Comparison of ENCODE assay signal across 24 cellular contexts in the genomic region with DNA sequence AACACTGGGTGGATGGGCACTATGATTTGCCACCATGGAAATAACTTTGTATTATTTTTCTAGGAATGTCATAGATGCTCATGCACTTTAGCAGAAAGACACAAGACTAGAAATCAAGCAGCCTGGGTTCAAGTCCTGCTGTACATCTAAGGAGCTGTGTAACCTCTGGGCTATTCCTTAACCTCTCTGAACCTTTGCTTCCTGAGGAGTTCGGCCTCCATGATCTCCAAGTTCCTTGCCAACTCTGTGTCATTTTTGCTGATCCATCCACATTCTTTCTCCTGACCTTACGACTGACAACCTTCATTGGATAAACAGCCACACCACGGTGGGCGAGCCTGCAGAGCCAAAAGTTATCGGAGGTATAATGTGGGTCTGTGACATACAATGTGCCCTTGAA. TPM values are rescaled to one million over a fixed set of nuclear protein-coding genes. Genes with fewer than 3 reads are reported as not detected.
DNase-seq lines count a peak whose midpoint lies in the region; ATAC-seq and TF ChIP-seq lines count a peak whose summit lies in the region.
"Had no signal": no experiment of that assay in that cellular context is flagged by ENCODE, and none has a peak within 500 bp of the region (broad histone marks: within the 10 kb centered on the region; RNA-seq: fewer than 3 reads in every experiment).

No MANE protein-coding gene starts in this region.

- H3K4me1 Mint-ChIP-seq in activated CD8-positive, alpha-beta T cell treated with anti-CD3 and anti-CD28 coated beads, Interleukin-2, amount 10 ng/mL, durations not matched to agents 7 days and 5 days (ENCODE audit: low read depth) = peaks cover 16% of the 10 kb centered on the region
- H3K4me1 Mint-ChIP-seq in activated CD8-positive, alpha-beta T cell treated with anti-CD3 and anti-CD28 coated beads for 36 hours (ENCODE audit: low read depth) = peaks cover 24% of the 10 kb centered on the region
- H3K4me1 Mint-ChIP-seq in GM23338 (peaks cover 12% of the 10 kb centered on the region), activated B cell treated with CpG ODN at 0.5 μM for 24 hours (peaks cover 76% of the 10 kb centered on the region)

- peaks cover 3% of the 10 kb centered on the region; the same call in 1 of the 2 replicates for H3K79me2 ChIP-seq in GM23338 (replicated peaks; ENCODE audit: insufficient read depth)

- no peak overlapping the region for H3K4me3 ChIP-seq in GM23338
- H3K4me3 ChIP-seq in neutrophil (ENCODE audit: low read depth in 1 of 2, low read length in 1 of 2) = no peak overlapping the region
- no peak overlapping the region for H3K4me3 ChIP-seq in dorsolateral prefrontal cortex
- H3K4me3 ChIP-seq: GM23248, HAP-1 had no signal

- H3K9me3 ChIP-seq in neutrophil = no peaks in the 10 kb centered on the region
- H3K9me3 ChIP-seq: BE2C, HAP-1 had no signal

- H3F3A ChIP-seq in GM23338 (replicated peaks; ENCODE audit: low read depth) = no peaks in the 10 kb centered on the region

- H3K36me3 Mint-ChIP-seq in activated CD8-positive, alpha-beta T cell treated with anti-CD3 and anti-CD28 coated beads, Interleukin-2, amount 10 ng/mL, durations not matched to agents 7 days and 5 days (ENCODE audit: low read depth) = no peaks in the 10 kb centered on the region
- H3K36me3 Mint-ChIP-seq in activated CD8-positive, alpha-beta T cell treated with anti-CD3 and anti-CD28 coated beads for 36 hours (ENCODE audit: low read depth) = no peaks in the 10 kb centered on the region
- peaks cover 12% of the 10 kb centered on the region for H3K36me3 Mint-ChIP-seq in GM23338 (ENCODE audit: low read depth)
- no peaks in the 10 kb centered on the region for H3K36me3 Mint-ChIP-seq in activated B cell treated with CpG ODN at 0.5 μM for 24 hours (ENCODE audit: low read depth)

- CTCF ChIA-PET in activated CD8-positive, alpha-beta T cell treated with anti-CD3 and anti-CD28 coated beads, Interleukin-2, amount 10 ng/mL, durations not matched to agents 7 days and 5 days (lab: Charles Lee) = no interaction called here
- CTCF ChIA-PET in activated CD8-positive, alpha-beta T cell treated with anti-CD3 and anti-CD28 coated beads for 36 hours (lab: Charles Lee) = no interaction called here
- CTCF ChIA-PET in activated B cell treated with CpG ODN at 0.5 μM for 24 hours (lab: Charles Lee) = interaction anchor here (0.6 to 1.9 kb wide), 2 partner anchors 11 to 48 kb away, joined by 3 to 10 read pairs; no protein-coding TSS in a partner anchor

- H3K27ac Mint-ChIP-seq in activated CD8-positive, alpha-beta T cell treated with anti-CD3 and anti-CD28 coated beads, Interleukin-2, amount 10 ng/mL, durations not matched to agents 7 days and 5 days = no peak overlapping the region
- H3K27ac Mint-ChIP-seq in activated CD8-positive, alpha-beta T cell treated with anti-CD3 and anti-CD28 coated beads for 36 hours = no peak overlapping the region
- H3K27ac Mint-ChIP-seq in GM23338 (0 out of 2 replicates have a peak overlapping the region, but pooled peaks have one; percentile 33), activated B cell treated with CpG ODN at 0.5 μM for 24 hours (peak overlapping the region; percentile 88)

- peaks cover 3% of the 10 kb centered on the region; the same call in 1 of the 2 replicates for H4K20me1 ChIP-seq in GM23338 (replicated peaks; ENCODE audit: insufficient read depth)

- no peaks in the 10 kb centered on the region for H3K9me3 Mint-ChIP-seq in activated CD8-positive, alpha-beta T cell treated with anti-CD3 and anti-CD28 coated beads, Interleukin-2, amount 10 ng/mL, durations not matched to agents 7 days and 5 days (ENCODE audit: insufficient read depth)
- H3K9me3 Mint-ChIP-seq in activated CD8-positive, alpha-beta T cell treated with anti-CD3 and anti-CD28 coated beads for 36 hours = no peaks in the 10 kb centered on the region
- no peaks in the 10 kb centered on the region for H3K9me3 Mint-ChIP-seq in GM23338
- H3K9me3 Mint-ChIP-seq in activated B cell treated with CpG ODN at 0.5 μM for 24 hours = no peaks in the 10 kb centered on the region

- peaks cover under 1% of the 10 kb centered on the region; the same call in 1 of the 2 replicates for H3K4me1 ChIP-seq in GM23338 (ENCODE audit: insufficient read depth)
- H3K4me1 ChIP-seq in neutrophil (ENCODE audit: control insufficient read depth in 1 of 2, insufficient read depth in 1 of 2, low read depth in 1 of 2, low read length in 1 of 2) = peaks cover 92 to 93% of the 10 kb centered on the region in 2 experiments
- H3K4me1 ChIP-seq: BE2C, HAP-1 had no signal

- no peaks in the 10 kb centered on the region for H3K9me2 ChIP-seq in GM23338 (ENCODE audit: insufficient read depth)

- ATAC-seq in activated CD8-positive, alpha-beta T cell treated with anti-CD3 and anti-CD28 coated beads, Interleukin-2, amount 10 ng/mL, durations not matched to agents 7 days and 5 days = no peak
- no peak for ATAC-seq in activated CD8-positive, alpha-beta T cell treated with anti-CD3 and anti-CD28 coated beads for 36 hours
- ATAC-seq in GM23338 = no peak
- ATAC-seq in activated B cell treated with CpG ODN at 0.5 μM for 24 hours (ENCODE audit: low read depth) = no peak
- ATAC-seq: Panc1 had no signal

- intact Hi-C loops in activated CD8-positive, alpha-beta T cell treated with anti-CD3 and anti-CD28 coated beads for 36 hours (cut with micrococcal nuclease) = no loop called here
- intact Hi-C loops in activated B cell treated with CpG ODN at 0.5 μM for 24 hours (cut with micrococcal nuclease) = loop anchor here (5.0 kb wide), 1 partner anchor 34 kb away; no protein-coding TSS in a partner anchor
- intact Hi-C loops in dorsolateral prefrontal cortex (cut with DNase I) = no loop called here

- no peak for TF ChIP-seq CTCF in activated CD8-positive, alpha-beta T cell treated with anti-CD3 and anti-CD28 coated beads for 36 hours (IDR thresholded peaks at IDR 0.05)
- no peak for TF ChIP-seq CTCF in GM23338 (conservative IDR thresholded peaks at IDR 0.05; ENCODE audit: low read depth in 2 of 2)
- TF ChIP-seq CTCF in activated B cell treated with CpG ODN at 0.5 μM for 24 hours (IDR thresholded peaks at IDR 0.05) = no peak
- no peak for TF ChIP-seq CTCF in neutrophil (IDR thresholded peaks at IDR 0.05)
- no peak for TF ChIP-seq CTCF in dorsolateral prefrontal cortex (IDR thresholded peaks at IDR 0.05 in 54 of 56, conservative IDR thresholded peaks at IDR 0.05 in 2 of 56; ENCODE audit: low read depth in 1 of 56, partially characterized antibody in 56 of 56)

- H3K4me2 ChIP-seq in GM23338 = no peak overlapping the region

- peaks cover 3% of the 10 kb centered on the region for H3K27me3 Mint-ChIP-seq in activated CD8-positive, alpha-beta T cell treated with anti-CD3 and anti-CD28 coated beads, Interleukin-2, amount 10 ng/mL, durations not matched to agents 7 days and 5 days (ENCODE audit: low read depth)
- no peaks in the 10 kb centered on the region for H3K27me3 Mint-ChIP-seq in activated CD8-positive, alpha-beta T cell treated with anti-CD3 and anti-CD28 coated beads for 36 hours
- H3K27me3 Mint-ChIP-seq in GM23338 (ENCODE audit: insufficient read depth, low read depth, poor library complexity) (no peaks in the 10 kb centered on the region), activated B cell treated with CpG ODN at 0.5 μM for 24 hours (no peaks in the 10 kb centered on the region)
- H3K27me3 Mint-ChIP-seq: CD4-positive, CD25-positive, alpha-beta regulatory T cell had no signal

- no peak overlapping the region for H3K4me3 Mint-ChIP-seq in activated CD8-positive, alpha-beta T cell treated with anti-CD3 and anti-CD28 coated beads, Interleukin-2, amount 10 ng/mL, durations not matched to agents 7 days and 5 days
- H3K4me3 Mint-ChIP-seq in activated CD8-positive, alpha-beta T cell treated with anti-CD3 and anti-CD28 coated beads for 36 hours = no peak overlapping the region
- H3K4me3 Mint-ChIP-seq in GM23338 (no peak overlapping the region), activated B cell treated with CpG ODN at 0.5 μM for 24 hours (no peak overlapping the region)
- H3K4me3 Mint-ChIP-seq: CD4-positive, CD25-positive, alpha-beta regulatory T cell had no signal

- H3K27ac ChIP-seq in GM23338 (ENCODE audit: low read depth) (no peak overlapping the region), neutrophil (peak overlapping the region; percentile 84), dorsolateral prefrontal cortex (no peak overlapping the region)
- H3K27ac ChIP-seq: 22Rv1, GM23248, RWPE1 had no signal

- no peak overlapping the region for H2AFZ ChIP-seq in GM23338
- H2AFZ ChIP-seq: GM23248 had no signal

- H3K36me3 ChIP-seq in GM23338 (ENCODE audit: insufficient read depth) (no peaks in the 10 kb centered on the region; the same call in 1 of the 2 replicates), neutrophil (no peaks in the 10 kb centered on the region)
- H3K36me3 ChIP-seq: BE2C, HAP-1 had no signal

- H3K27me3 ChIP-seq in GM23338 (ENCODE audit: insufficient read depth) = no peaks in the 10 kb centered on the region
- H3K27me3 ChIP-seq in neutrophil = no peaks in the 10 kb centered on the region
- peaks cover 0 to 8% (median 0%) of the 10 kb centered on the region in 45 donors for H3K27me3 ChIP-seq in dorsolateral prefrontal cortex
- H3K27me3 ChIP-seq: BE2C had no signal

- DNase-seq in activated CD8-positive, alpha-beta T cell treated with anti-CD3 and anti-CD28 coated beads, Interleukin-2, amount 10 ng/mL, durations not matched to agents 7 days and 5 days = peak; percentile 1
- DNase-seq in activated CD8-positive, alpha-beta T cell treated with anti-CD3 and anti-CD28 coated beads for 36 hours = no peak
- DNase-seq in GM23338 (ENCODE audit: low spot score) = no peak
- DNase-seq in activated B cell treated with CpG ODN at 0.5 μM for 24 hours = no peak
- DNase-seq in dorsolateral prefrontal cortex = no peak
- DNase-seq in OCI-M2 (lab: John Stamatoyannopoulos, UW; ENCODE audit: unreplicated experiment) = no peak
- DNase-seq in activated CD4-positive, alpha-beta T cell treated with anti-CD3 and anti-CD28 coated beads for 4 hours = no peak
- DNase-seq: BE2C; CD4-positive, CD25-positive, alpha-beta regulatory T cell; GM23248; NCI-H1105; NCI-H1436 treated with DMSO at 0.1 percent for 48 hours; NCI-H187 treated with DMSO at 0.1 percent for 48 hours; NCI-H2107; NCI-H446; NCI-H524 treated with DMSO at 0.1 percent for 48 hours; NCI-H774; SHP77 treated with DMSO at 0.1 percent for 48 hours; SW 1271 had no signal

- POLR2A ChIA-PET in activated CD8-positive, alpha-beta T cell treated with anti-CD3 and anti-CD28 coated beads, Interleukin-2, amount 10 ng/mL, durations not matched to agents 7 days and 5 days (lab: Charles Lee) = no interaction called here
- POLR2A ChIA-PET in activated CD8-positive, alpha-beta T cell treated with anti-CD3 and anti-CD28 coated beads for 36 hours (lab: Charles Lee) = no interaction called here
- POLR2A ChIA-PET in activated B cell treated with CpG ODN at 0.5 μM for 24 hours (lab: Charles Lee) = interaction anchor here (0.9 to 4.5 kb wide), 15 partner anchors 9 to 275 kb away, joined by 3 to 86 read pairs (median 5); no protein-coding TSS in a partner anchor

RNA-seq across cellular contexts. Expression of a gene that starts 24.1 kb away (rescaled TPM):
- 100 to 1,000 TPM; 456 to 467 TPM for total RNA-seq in activated CD8-positive, alpha-beta T cell treated with anti-CD3 and anti-CD28 coated beads, Interleukin-2, amount 10 ng/mL, durations not matched to agents 7 days and 5 days
- total RNA-seq in activated CD8-positive, alpha-beta T cell treated with anti-CD3 and anti-CD28 coated beads for 36 hours = 100 to 1,000 TPM; 527 to 532 TPM
- 49.0 and 52.6 TPM in 2 replicates for total RNA-seq in GM23338 (2014; rRNA removed; shearing (Covaris generic))
- 25.2 and 25.6 TPM in 2 replicates for polyA plus RNA-seq in GM23338 (2016; fragmentation: Nextera tagmentation; extraction: Ambion mirVana)
- 286 and 301 TPM in 2 replicates for total RNA-seq in activated B cell treated with CpG ODN at 0.5 μM for 24 hours
- total RNA-seq in dorsolateral prefrontal cortex = 10 to 100 TPM in 119 of 120 experiments, 1 to 10 TPM in 1; 9.6 to 30.0 (median 15.3) TPM

Comparison
In these comparisons a context has a peak if more than half of its experiments do, and no peak if none do; other contexts are left out.
1. H3K27ac Mint-ChIP-seq: peak in GM23338 (single experiment) and activated B cell treated with CpG ODN at 0.5 μM for 24 hours (single experiment); none in activated CD8-positive, alpha-beta T cell treated with anti-CD3 and anti-CD28 coated beads, Interleukin-2, amount 10 ng/mL, durations not matched to agents 7 days and 5 days (single experiment) and activated CD8-positive, alpha-beta T cell treated with anti-CD3 and anti-CD28 coated beads for 36 hours (single experiment).